In genomic region chr2:38655441-38655840, GRCh38 we compare ENCODE assay signal across 13 cellular contexts.
"Had no signal": no experiment of that assay in that cellular context is flagged by ENCODE, and none has a peak within 500 bp of the region (broad histone marks: within the 10 kb centered on the region; RNA-seq: fewer than 3 reads in every experiment).

No MANE protein-coding gene starts in this region.

- H3K9me3 ChIP-seq: SK-N-SH, transverse colon had no signal

- H3K4me3 Mint-ChIP-seq: activated naive CD4-positive, alpha-beta T cell treated with anti-CD3 and anti-CD28 coated beads, Interleukin-2, amount 10 ng/mL, durations not matched to agents 7 days and 5 days; brain; dendritic cell treated with granulocyte-macrophage colony-stimulating factor and Interleukin-4, amounts not matched to agents 40 ng/mL and 50 ng/mL, for 4 days had no signal

- DNase-seq: activated naive CD4-positive, alpha-beta T cell treated with anti-CD3 and anti-CD28 coated beads, Interleukin-2, amount 10 ng/mL, durations not matched to agents 7 days and 5 days; amygdala; cerebellar nuclear complex; hippocampal formation; retina; SK-N-SH; stimulated activated CD4-positive, alpha-beta T cell treated with anti-CD3 and anti-CD28 coated beads, Interleukin-15, amount 100 ng/mL, for 24 hours; stimulated activated CD4-positive, alpha-beta T cell treated with anti-CD3 and anti-CD28 coated beads, Interleukin-4, amount 100 ng/mL, for 4 hours; substantia nigra; transverse colon had no signal

- ATAC-seq: activated CD4-positive, CD25-positive, alpha-beta regulatory T cell treated with anti-CD3 and anti-CD28 coated beads, Interleukin-2, amount 50 U/mL, for 24 hours had no signal

- H3K4me1 Mint-ChIP-seq: brain had no signal

- H3K27ac Mint-ChIP-seq: activated naive CD4-positive, alpha-beta T cell treated with anti-CD3 and anti-CD28 coated beads, Interleukin-2, amount 10 ng/mL, durations not matched to agents 7 days and 5 days; brain had no signal

- H3K27me3 Mint-ChIP-seq: activated naive CD4-positive, alpha-beta T cell treated with anti-CD3 and anti-CD28 coated beads, Interleukin-2, amount 10 ng/mL, durations not matched to agents 7 days and 5 days had no signal

- H3K36me3 Mint-ChIP-seq: brain had no signal

- H3K9me3 Mint-ChIP-seq: brain; dendritic cell treated with granulocyte-macrophage colony-stimulating factor and Interleukin-4, amounts not matched to agents 40 ng/mL and 50 ng/mL, for 4 days had no signal
